ENCODE assay signal across 8 cellular contexts in genomic region chr1:211625040-211625439, GRCh38. TPM values are rescaled to one million over a fixed set of nuclear protein-coding genes. Genes with fewer than 3 reads are reported as not detected.
DNase-seq lines count a peak whose midpoint lies in the region; ATAC-seq, FAIRE-seq and TF ChIP-seq lines count a peak whose summit lies in the region.

No MANE protein-coding gene starts in this region.

- ATAC-seq in A549 (peak; percentile 79 to 89), GM18868 (IDR thresholded peaks at IDR 0.05; ENCODE audit: unreplicated experiment) (no peak), GM18517 (IDR thresholded peaks at IDR 0.05; ENCODE audit: unreplicated experiment) (no peak)

- CTCF ChIA-PET in A549 (lab: Yijun Ruan, JAX), result interaction anchor here (1.1 kb wide), 3 partner anchors 22 to 85 kb away, joined by 3 to 4 read pairs (median 3); no protein-coding TSS in a partner anchor
- CTCF ChIA-PET in RWPE1 (lab: Yijun Ruan, JAX), result interaction anchor here (0.6 to 1.1 kb wide), 5 partner anchors 18 to 1172 kb away, joined by 3 to 4 read pairs (median 3); no protein-coding TSS in a partner anchor
- CTCF ChIA-PET in HEK293T (lab: Yijun Ruan, JAX), result interaction anchor here (0.6 to 1.4 kb wide), 3 partner anchors 9 to 46 kb away, joined by 3 to 6 read pairs (median 3); partner anchors contain the start of gene SLC30A1

- no peaks in the 10 kb centered on the region for H3K9me3 ChIP-seq in A549

- POLR2A ChIA-PET in A549 (lab: Yijun Ruan, JAX), result interaction anchor here (0.6 to 1.1 kb wide), 2 partner anchors 46 to 110 kb away, joined by 3 to 5 read pairs; partner anchors contain the start of gene SLC30A1
- POLR2A ChIA-PET in RWPE1 (lab: Yijun Ruan, JAX; ENCODE audit: low non-redundant PET), result no interaction called here
- POLR2A ChIA-PET in HEK293T (lab: Yijun Ruan, JAX), result no interaction called here

- no peak for FAIRE-seq in A549 (lab: Jason Lieb, UNC)
- FAIRE-seq in frontal cortex (lab: Jason Lieb, UNC), result no peak

- no peaks in the 10 kb centered on the region for H3K4me1 ChIP-seq in A549

- WGBS in A549 (ENCODE audit: missing lambda C conversion rate), result 65% methylated on average over 2 of the region's 2 CpGs

- peak; percentile 28; the same call in 1 of the 3 replicates for TF ChIP-seq CTCF in A549 (IDR thresholded peaks at IDR 0.05)
- 0 out of 2 replicates have a peak, but pooled peaks have one; percentile 18 for TF ChIP-seq CTCF in GM12875 (IDR thresholded peaks at IDR 0.05; ENCODE audit: borderline replicate concordance, insufficient read depth, low read depth, low read length)
- no peak for TF ChIP-seq CTCF in RWPE1 (conservative IDR thresholded peaks at IDR 0.05; ENCODE audit: low read depth)

- DNase-seq in A549 (ENCODE audit: low read depth in 1 of 2, low spot score in 1 of 2), result peak in 1 of 2 experiments; percentile 63
- peak; percentile 34 for DNase-seq in RWPE1 (ENCODE audit: low spot score)
- DNase-seq in glomerular visceral epithelial cell (ENCODE audit: extremely low spot score), result peak; percentile 45
- no peak for DNase-seq in frontal cortex (ENCODE audit: low spot score in 2 of 2)
- no peak for DNase-seq in HEK293T (ENCODE audit: extremely low spot score)

- peak; percentile 42 to 61; a peak in 4 of 5 replicates for TF ChIP-seq RAD21 in A549 (conservative IDR thresholded peaks at IDR 0.05 in 1 of 2, IDR thresholded peaks at IDR 0.05 in 1 of 2)

- H3K27ac ChIP-seq in A549 (no peak overlapping the region), RWPE1 (no peak overlapping the region)

- TF ChIP-seq EP300 in A549 (IDR thresholded peaks at IDR 0.05), result no peak

- TF ChIP-seq POLR2A in A549 (IDR thresholded peaks at IDR 0.05; ENCODE audit: low read length), result no peak

- no peak overlapping the region for H3K4me2 ChIP-seq in A549

- H3K4me3 ChIP-seq in A549 (no peak overlapping the region), GM12875 (ENCODE audit: low read depth, low read length) (no peak overlapping the region)

TF ChIP-seq in A549, 52 proteins besides CTCF, POLR2A, EP300 and RAD21:
- TF ChIP-seq HEYL (CRISPR knock-in tag; IDR thresholded peaks at IDR 0.05) (no peak), PHF8 (IDR thresholded peaks at IDR 0.05; ENCODE audit: borderline replicate concordance, low read depth) (no peak), HOXA7 (CRISPR knock-in tag; IDR thresholded peaks at IDR 0.05) (no peak), MAZ (IDR thresholded peaks at IDR 0.05; ENCODE audit: borderline replicate concordance, low read depth, low read length) (no peak), KDM5A (IDR thresholded peaks at IDR 0.05) (no peak), RFX5 (IDR thresholded peaks at IDR 0.05) (no peak), ZC3H11A (IDR thresholded peaks at IDR 0.05) (no peak), MYC (IDR thresholded peaks at IDR 0.05; ENCODE audit: borderline replicate concordance, low read length) (no peak), ESRRA (IDR thresholded peaks at IDR 0.05; ENCODE audit: borderline replicate concordance, low read length) (no peak)

TF ChIP-seq in HEK293T, 16 proteins besides CTCF, POLR2A, EP300 and RAD21:
- TF ChIP-seq LEF1 (IDR thresholded peaks at IDR 0.05; ENCODE audit: borderline replicate concordance) (no peak), NFRKB (IDR thresholded peaks at IDR 0.05) (no peak), SUZ12 (IDR thresholded peaks at IDR 0.05) (no peak), FOXA1 (IDR thresholded peaks at IDR 0.05) (no peak), FOXM1 (IDR thresholded peaks at IDR 0.05; ENCODE audit: borderline replicate concordance) (no peak), HDGF (IDR thresholded peaks at IDR 0.05; ENCODE audit: borderline replicate concordance) (no peak), L3MBTL2 (conservative IDR thresholded peaks at IDR 0.05) (no peak), CTBP1 (IDR thresholded peaks at IDR 0.05; ENCODE audit: borderline replicate concordance) (no peak), ELF4 (IDR thresholded peaks at IDR 0.05) (no peak), ARNT (IDR thresholded peaks at IDR 0.05) (no peak)

RNA-seq across cellular contexts. Expression of gene SLC30A1, which starts 46.1 kb away (rescaled TPM):
- polyA plus RNA-seq in A549 (2011; rRNA removed) (18.4 and 20.6 TPM in 2 replicates), A549 (2017; fragmentation: RNase III; extraction: RNeasy Plus Mini Kit Qiagen cat#74134 plus additional on column Dnase treatment) (24.3 to 27.0 TPM (median 26.6 TPM) in 3 replicates)
- 4.1 and 4.9 TPM in 2 replicates for polyA plus RNA-seq in A549 (2012; cell fraction: cytosol; rRNA removed)
- 6.0 and 7.5 TPM in 2 replicates for polyA plus RNA-seq in A549 (2012; cell fraction: nucleus; rRNA removed)
- polyA minus RNA-seq in A549 (2011; rRNA and poly(A)+ RNA removed), result 11.9 and 13.1 TPM in 2 replicates
- 19.2 TPM for total RNA-seq in frontal cortex

RNA-seq across cellular contexts. Expression of gene NEK2, which starts 50.4 kb away (rescaled TPM):
- polyA plus RNA-seq in A549 (2011; rRNA removed) (41.0 and 65.3 TPM in 2 replicates), A549 (2017; fragmentation: RNase III; extraction: RNeasy Plus Mini Kit Qiagen cat#74134 plus additional on column Dnase treatment) (38.1 to 45.1 TPM (median 42.0 TPM) in 3 replicates)
- 25.2 and 26.6 TPM in 2 replicates for polyA plus RNA-seq in A549 (2012; cell fraction: cytosol; rRNA removed)
- polyA plus RNA-seq in A549 (2012; cell fraction: nucleus; rRNA removed), result 11.0 and 14.8 TPM in 2 replicates
- polyA minus RNA-seq in A549 (2011; rRNA and poly(A)+ RNA removed), result 19.4 and 22.6 TPM in 2 replicates
- total RNA-seq in frontal cortex, result 2.9 TPM

Comparison
In these comparisons a context has a peak if more than half of its experiments do, and no peak if none do; other contexts are left out.
1. ATAC-seq: peak in A549 (2 of 2); none in GM18868 (single experiment) and GM18517 (single experiment).
2. DNase-seq: peak in RWPE1 (single experiment) and glomerular visceral epithelial cell (single experiment); none in frontal cortex (0 of 2) and HEK293T (single experiment).